Comparison of ENCODE assay signal across 12 cellular contexts in the genomic region with DNA sequence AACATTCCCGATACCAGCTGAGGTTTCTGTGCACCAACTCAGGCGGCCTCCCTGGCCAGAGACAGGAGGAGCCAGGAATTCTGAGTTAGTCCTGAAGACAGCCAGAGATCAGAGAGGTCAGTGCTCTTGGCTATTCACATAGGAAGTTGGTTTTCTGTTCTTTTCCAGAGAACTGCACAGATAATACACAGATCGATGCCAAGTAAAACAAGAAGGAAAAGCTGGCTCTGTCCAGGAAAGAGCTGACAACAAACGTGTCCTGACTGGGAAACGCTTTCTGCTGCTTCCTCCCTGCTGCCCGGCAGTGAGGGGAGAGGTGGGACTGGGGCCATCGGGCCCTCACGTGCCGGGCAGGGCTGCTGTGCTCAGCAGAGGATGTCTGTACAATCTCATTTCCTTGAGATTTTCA.
A peak's percentile ranks its signal among the peaks of the same experiment; 100 is the strongest.
DNase-seq lines count a peak whose midpoint lies in the region; ATAC-seq and TF ChIP-seq lines count a peak whose summit lies in the region.
"Had no signal": no experiment of that assay in that cellular context is flagged by ENCODE, and none has a peak within 500 bp of the region (broad histone marks: within the 10 kb centered on the region; RNA-seq: fewer than 3 reads in every experiment).

No MANE protein-coding gene starts in this region.

- H3K27me3 Mint-ChIP-seq in CD4-positive, CD25-positive, alpha-beta regulatory T cell = no peaks in the 10 kb centered on the region

- DNase-seq in CD4-positive, CD25-positive, alpha-beta regulatory T cell = no peak
- DNase-seq in ascending aorta (ENCODE audit: low spot score in 2 of 2) (peak in 1 of 2 donors; percentile 75), right cardiac atrium (peak; percentile 73 to 90 (median 87)), sciatic nerve (ENCODE audit: low spot score) (no peak), epidermal melanocyte (ENCODE audit: insufficient read length, low spot score) (no peak)
- DNase-seq: glutamatergic neuron, NCI-H345 had no signal

- ATAC-seq in CD4-positive, CD25-positive, alpha-beta regulatory T cell (ENCODE audit: low read depth in 2 of 2) = no peak
- ATAC-seq in right cardiac atrium = peak; percentile 92 to 93
- ATAC-seq in sciatic nerve = peak; percentile 96
- no peak for ATAC-seq in HG03460 (IDR thresholded peaks at IDR 0.05; ENCODE audit: unreplicated experiment)
- no peak for ATAC-seq in GM19328 (IDR thresholded peaks at IDR 0.05; ENCODE audit: unreplicated experiment)
- ATAC-seq in HG02885 (IDR thresholded peaks at IDR 0.05; ENCODE audit: poor library complexity, unreplicated experiment) = no peak

- H3K27me3 ChIP-seq in CD4-positive, CD25-positive, alpha-beta regulatory T cell (ENCODE audit: control insufficient read depth, insufficient read depth, low read length) = no peaks in the 10 kb centered on the region
- H3K27me3 ChIP-seq in ascending aorta (no peaks in the 10 kb centered on the region), right cardiac atrium (ENCODE audit: control insufficient read depth, insufficient read depth) (no peaks in the 10 kb centered on the region)
- H3K27me3 ChIP-seq: neutrophil had no signal

- peak overlapping the region; percentile 21 to 92 (median 33) for H3K27ac Mint-ChIP-seq in CD4-positive, CD25-positive, alpha-beta regulatory T cell
- H3K27ac Mint-ChIP-seq: activated T-helper 2 cell treated with anti-CD3 and anti-CD28 coated beads, Interferon-gamma antibody, Interleukin-2, Interleukin-4, amounts not matched to agents 10 μg/mL and 5 μg/mL and 100 μg/mL, durations not matched to agents 14 hours and 24 hours and 36 hours had no signal

- no peak overlapping the region for H3K4me3 ChIP-seq in CD4-positive, CD25-positive, alpha-beta regulatory T cell (ENCODE audit: low read depth, low read length)
- peak overlapping the region in 1 of 2 donors; percentile 20 for H3K4me3 ChIP-seq in ascending aorta
- no peak overlapping the region for H3K4me3 ChIP-seq in right cardiac atrium (ENCODE audit: low read length)

- no peaks in the 10 kb centered on the region for H3K9me3 ChIP-seq in CD4-positive, CD25-positive, alpha-beta regulatory T cell (ENCODE audit: control insufficient read depth in 2 of 2, low read length in 2 of 2)
- H3K9me3 ChIP-seq in ascending aorta (no peaks in the 10 kb centered on the region), right cardiac atrium (ENCODE audit: control insufficient read depth, low read length) (no peaks in the 10 kb centered on the region)
- H3K9me3 ChIP-seq: neutrophil had no signal

- no peaks in the 10 kb centered on the region for H3K9me3 Mint-ChIP-seq in CD4-positive, CD25-positive, alpha-beta regulatory T cell
- H3K9me3 Mint-ChIP-seq: activated T-helper 2 cell treated with anti-CD3 and anti-CD28 coated beads, Interferon-gamma antibody, Interleukin-2, Interleukin-4, amounts not matched to agents 10 μg/mL and 5 μg/mL and 100 μg/mL, durations not matched to agents 14 hours and 24 hours and 36 hours had no signal

- peaks cover 14 to 47% (median 27%) of the 10 kb centered on the region in 4 donors for H3K4me1 Mint-ChIP-seq in CD4-positive, CD25-positive, alpha-beta regulatory T cell

- no peak overlapping the region for H3K27ac ChIP-seq in CD4-positive, CD25-positive, alpha-beta regulatory T cell (ENCODE audit: insufficient read depth, low read length, poor library complexity, severe bottlenecking)
- H3K27ac ChIP-seq in ascending aorta (peak overlapping the region; percentile 29 to 35), right cardiac atrium (ENCODE audit: low read length) (no peak overlapping the region)

- WGBS in right cardiac atrium = 12% methylated on average over 9 of the region's 9 CpGs

- intact Hi-C loops in ascending aorta (cut with DNase I) (no loop called here), right cardiac atrium (cut with DNase I) (no loop called here), sciatic nerve (cut with DNase I) (no loop called here)

- H3K4me3 Mint-ChIP-seq in CD4-positive, CD25-positive, alpha-beta regulatory T cell = peak overlapping the region in 3 of 4 donors; percentile 21 to 37 (median 29)

- no peaks in the 10 kb centered on the region for H3K36me3 ChIP-seq in CD4-positive, CD25-positive, alpha-beta regulatory T cell (ENCODE audit: control insufficient read depth, insufficient read depth, low read length)
- no peaks in the 10 kb centered on the region for H3K36me3 ChIP-seq in ascending aorta
- H3K36me3 ChIP-seq: neutrophil had no signal

- peaks cover 3% of the 10 kb centered on the region for H3K36me3 Mint-ChIP-seq in CD4-positive, CD25-positive, alpha-beta regulatory T cell

- no peak for TF ChIP-seq CTCF in ascending aorta (IDR thresholded peaks at IDR 0.05)

- H3K4me1 ChIP-seq in CD4-positive, CD25-positive, alpha-beta regulatory T cell (ENCODE audit: control insufficient read depth, insufficient read depth, low read length, poor library complexity, severe bottlenecking) = peaks cover 24% of the 10 kb centered on the region
- H3K4me1 ChIP-seq in ascending aorta (peaks cover 2 to 34% of the 10 kb centered on the region in 2 donors), right cardiac atrium (ENCODE audit: control insufficient read depth, insufficient read depth, low read length) (peaks cover 23% of the 10 kb centered on the region)

Comparison
In these comparisons a context has a peak if more than half of its experiments do, and no peak if none do; other contexts are left out.
1. ATAC-seq: peak in right cardiac atrium (2 of 2) and sciatic nerve (single experiment); none in CD4-positive, CD25-positive, alpha-beta regulatory T cell (0 of 2), HG03460 (single experiment), GM19328 (single experiment) and HG02885 (single experiment).
2. DNase-seq: peak in right cardiac atrium (3 of 3); none in CD4-positive, CD25-positive, alpha-beta regulatory T cell (0 of 3), sciatic nerve (single experiment) and epidermal melanocyte (single experiment).
3. H3K27ac ChIP-seq: peak in ascending aorta (2 of 2); none in CD4-positive, CD25-positive, alpha-beta regulatory T cell (single experiment) and right cardiac atrium (single experiment).